Comparison of ENCODE assay signal across 11 cellular contexts in genomic region chr10:117503170-117503885, GRCh38. TPM values are rescaled to one million over a fixed set of nuclear protein-coding genes. Genes with fewer than 3 reads are reported as not detected.
DNase-seq lines count a peak whose midpoint lies in the region; ATAC-seq and TF ChIP-seq lines count a peak whose summit lies in the region.
"Had no signal": no experiment of that assay in that cellular context is flagged by ENCODE, and none has a peak within 500 bp of the region (broad histone marks: within the 10 kb centered on the region; RNA-seq: fewer than 3 reads in every experiment).

No MANE protein-coding gene starts in this region.

- peak; percentile 80 for ATAC-seq in GM21381 (IDR thresholded peaks at IDR 0.05; ENCODE audit: unreplicated experiment)
- ATAC-seq in activated T-cell treated with anti-CD3 and anti-CD28 coated beads, Interleukin-2, amount 50 U/mL, for 72 hours (replicated peaks in 1 of 2), result no peak
- ATAC-seq: activated CD4-positive, alpha-beta T cell treated with anti-CD3 and anti-CD28 coated beads for 36 hours had no signal

- no peaks in the 10 kb centered on the region for H3K27me3 ChIP-seq in MM.1S (replicated peaks; ENCODE audit: insufficient read depth, low read length)

- peak overlapping the region; percentile 32 for H3K4me3 ChIP-seq in MM.1S (ENCODE audit: low read length)

- peaks cover 23% of the 10 kb centered on the region for H3K27me3 Mint-ChIP-seq in activated T-cell treated with anti-CD3 and anti-CD28 coated beads, Interleukin-2, amount 50 U/mL, for 72 hours (ENCODE audit: low read depth)

- H3K27ac Mint-ChIP-seq in activated T-cell treated with anti-CD3 and anti-CD28 coated beads, Interleukin-2, amount 50 U/mL, for 72 hours, result no peak overlapping the region
- H3K27ac Mint-ChIP-seq: activated CD4-positive, alpha-beta T cell treated with anti-CD3 and anti-CD28 coated beads for 36 hours; IgD-negative memory B cell had no signal

- no peaks in the 10 kb centered on the region for H3K36me3 Mint-ChIP-seq in activated T-cell treated with anti-CD3 and anti-CD28 coated beads, Interleukin-2, amount 50 U/mL, for 72 hours (ENCODE audit: insufficient read depth in 2 of 2)
- H3K36me3 Mint-ChIP-seq: IgD-negative memory B cell had no signal

- H3K36me3 ChIP-seq in MM.1S (replicated peaks; ENCODE audit: insufficient read depth, low read length), result no peaks in the 10 kb centered on the region

- H3K9ac ChIP-seq in MM.1S (ENCODE audit: low read length), result no peak overlapping the region; the same call in 1 of the 2 replicates

- no peaks in the 10 kb centered on the region for H3K9me3 ChIP-seq in MM.1S (replicated peaks; ENCODE audit: insufficient read depth, low read length)

- no peaks in the 10 kb centered on the region for H3K4me1 Mint-ChIP-seq in activated T-cell treated with anti-CD3 and anti-CD28 coated beads, Interleukin-2, amount 50 U/mL, for 72 hours (ENCODE audit: low read depth)
- H3K4me1 Mint-ChIP-seq: activated CD4-positive, alpha-beta T cell treated with anti-CD3 and anti-CD28 coated beads for 36 hours had no signal

- H3K9me3 Mint-ChIP-seq in activated T-cell treated with anti-CD3 and anti-CD28 coated beads, Interleukin-2, amount 50 U/mL, for 72 hours, result no peaks in the 10 kb centered on the region

- H3F3A ChIP-seq in MM.1S (ENCODE audit: insufficient read depth, low read length), result 0 out of 2 replicates have a peak, but pooled peaks cover 7% of the 10 kb centered on the region

- H3K4me3 Mint-ChIP-seq in activated T-cell treated with anti-CD3 and anti-CD28 coated beads, Interleukin-2, amount 50 U/mL, for 72 hours, result no peak overlapping the region
- H3K4me3 Mint-ChIP-seq: activated CD4-positive, alpha-beta T cell treated with anti-CD3 and anti-CD28 coated beads for 36 hours; IgD-negative memory B cell had no signal

- DNase-seq in DMS153 (lab: John Stamatoyannopoulos, UW) (peak; percentile 31), MM.1S (peak; percentile 86), epidermal melanocyte (ENCODE audit: insufficient read length, low spot score) (peak; percentile 30), GM19240 (ENCODE audit: insufficient read length, low spot score) (no peak), middle frontal gyrus (ENCODE audit: extremely low spot score, low spot score) (no peak), glomerular visceral epithelial cell (ENCODE audit: extremely low spot score) (no peak)
- DNase-seq in activated T-cell treated with anti-CD3 and anti-CD28 coated beads, Interleukin-2, amount 50 U/mL, for 72 hours, result no peak
- DNase-seq: activated CD4-positive, alpha-beta T cell treated with anti-CD3 and anti-CD28 coated beads for 36 hours; cerebellar nuclear complex had no signal

- H4K20me1 ChIP-seq in MM.1S (ENCODE audit: insufficient read depth, low read length), result no peaks in the 10 kb centered on the region

- no peaks in the 10 kb centered on the region for H3K9me2 ChIP-seq in MM.1S (replicated peaks; ENCODE audit: insufficient read depth, low read length)

- H3K4me2 ChIP-seq in MM.1S (ENCODE audit: low read depth, low read length), result peak overlapping the region; percentile 55

- peak overlapping the region; percentile 62 for H2AFZ ChIP-seq in MM.1S (ENCODE audit: low read length)

- peaks cover 15% of the 10 kb centered on the region for H3K4me1 ChIP-seq in MM.1S (ENCODE audit: low read length)

- no peaks in the 10 kb centered on the region for H3K79me2 ChIP-seq in MM.1S (ENCODE audit: low read length)

- peak overlapping the region; percentile 64; the same call in 1 of the 2 replicates for H3K27ac ChIP-seq in MM.1S (ENCODE audit: low read length)

- TF ChIP-seq CTCF in MM.1S (IDR thresholded peaks at IDR 0.05; ENCODE audit: low read length), result no peak

RNA-seq across cellular contexts. Expression of gene EMX2, which starts 39.2 kb away (rescaled TPM):
- not detected for total RNA-seq in activated T-cell treated with anti-CD3 and anti-CD28 coated beads, Interleukin-2, amount 50 U/mL, for 72 hours
- total RNA-seq: activated CD4-positive, alpha-beta T cell treated with anti-CD3 and anti-CD28 coated beads for 36 hours had no signal

Comparison
In these comparisons a context has a peak if more than half of its experiments do, and no peak if none do; other contexts are left out.
1. DNase-seq: peak in DMS153 (single experiment), MM.1S (single experiment) and epidermal melanocyte (single experiment); none in GM19240 (single experiment), activated T-cell treated with anti-CD3 and anti-CD28 coated beads, Interleukin-2, amount 50 U/mL, for 72 hours (0 of 2), middle frontal gyrus (single experiment) and glomerular visceral epithelial cell (single experiment).